ENCODE assay signal across 12 cellular contexts in genomic region chr17:4635823-4636375, GRCh38. TPM values are rescaled to one million over a fixed set of nuclear protein-coding genes. Genes with fewer than 3 reads are reported as not detected.
DNase-seq lines count a peak whose midpoint lies in the region; ATAC-seq and TF ChIP-seq lines count a peak whose summit lies in the region.
"Had no signal": no experiment of that assay in that cellular context is flagged by ENCODE, and none has a peak within 500 bp of the region (broad histone marks: within the 10 kb centered on the region; RNA-seq: fewer than 3 reads in every experiment).

No MANE protein-coding gene starts in this region.

- no peak overlapping the region for H3K14ac ChIP-seq in H9 (ENCODE audit: insufficient read depth, low read length)

- H2BK120ac ChIP-seq in H9 (ENCODE audit: low read depth, low read length, poor library complexity, severe bottlenecking): no peak overlapping the region

- H3K4me3 Mint-ChIP-seq in H9: peak overlapping the region in 1 of 2 experiments; percentile 21; a peak in 1 of 5 replicates
- H3K4me3 Mint-ChIP-seq in naive thymus-derived CD4-positive, alpha-beta T cell: peak overlapping the region in 1 of 10 donors; percentile 2
- H3K4me3 Mint-ChIP-seq in effector memory CD8-positive, alpha-beta T cell: no peak overlapping the region

- TF ChIP-seq CTCF in H9 (conservative IDR thresholded peaks at IDR 0.05) (no peak), OCI-LY3 (IDR thresholded peaks at IDR 0.05; ENCODE audit: low read depth, low read length) (no peak), tibial nerve (IDR thresholded peaks at IDR 0.05) (no peak)

- no peaks in the 10 kb centered on the region for H3K36me3 ChIP-seq in OCI-LY3 (replicated peaks; ENCODE audit: low read depth, low read length)
- H3K36me3 ChIP-seq in naive thymus-derived CD4-positive, alpha-beta T cell (ENCODE audit: control insufficient read depth in 2 of 3, insufficient read depth in 3 of 3, low read length in 3 of 3): no peaks in the 10 kb centered on the region
- no peaks in the 10 kb centered on the region for H3K36me3 ChIP-seq in tibial nerve

- no peaks in the 10 kb centered on the region for H3K79me2 ChIP-seq in H9 (ENCODE audit: insufficient read depth, low read length)
- no peaks in the 10 kb centered on the region for H3K79me2 ChIP-seq in OCI-LY3 (ENCODE audit: low read length)

- no peak overlapping the region for H3K9ac ChIP-seq in H9 (ENCODE audit: extremely low read depth, insufficient read length, low read length)
- peak overlapping the region; percentile 43 for H3K9ac ChIP-seq in OCI-LY3 (ENCODE audit: low read length)
- H3K9ac ChIP-seq: KMS-11 had no signal

- H3K27me3 Mint-ChIP-seq in H9 (ENCODE audit: low read depth): peaks cover 69% of the 10 kb centered on the region
- peaks cover 48 to 72% (median 58%) of the 10 kb centered on the region in 5 donors for H3K27me3 Mint-ChIP-seq in naive thymus-derived CD4-positive, alpha-beta T cell
- peaks cover 60 to 92% of the 10 kb centered on the region in 2 donors for H3K27me3 Mint-ChIP-seq in effector memory CD8-positive, alpha-beta T cell

- no peak overlapping the region for H2BK5ac ChIP-seq in H9 (ENCODE audit: insufficient read length, low read length)

- peaks cover 0 to 6% (median 1%) of the 10 kb centered on the region in 3 experiments; a peak in 2 of 7 replicates for H3K36me3 Mint-ChIP-seq in H9 (ENCODE audit: insufficient read depth in 1 of 3, low read depth in 3 of 3)
- H3K36me3 Mint-ChIP-seq in naive thymus-derived CD4-positive, alpha-beta T cell: peaks cover 0 to 8% (median 0%) of the 10 kb centered on the region in 5 donors
- H3K36me3 Mint-ChIP-seq in effector memory CD8-positive, alpha-beta T cell (ENCODE audit: insufficient read depth): no peaks in the 10 kb centered on the region

- H3K27ac ChIP-seq in H9 (ENCODE audit: insufficient read length, low read depth, low read length): no peak overlapping the region
- H3K27ac ChIP-seq in OCI-LY3 (ENCODE audit: low read length): peak overlapping the region; percentile 50
- H3K27ac ChIP-seq in naive thymus-derived CD4-positive, alpha-beta T cell (ENCODE audit: low read depth, low read length): no peak overlapping the region
- no peak overlapping the region for H3K27ac ChIP-seq in tibial nerve
- H3K27ac ChIP-seq: KMS-11, VCaP had no signal

- CTCF ChIA-PET in naive thymus-derived CD4-positive, alpha-beta T cell (lab: Charles Lee): no interaction called here

- no peaks in the 10 kb centered on the region for H3K9me3 ChIP-seq in H9 (ENCODE audit: control insufficient read depth, low read depth, low read length)
- H3K9me3 ChIP-seq in OCI-LY3 (ENCODE audit: insufficient read depth, low read length): no peaks in the 10 kb centered on the region
- H3K9me3 ChIP-seq in naive thymus-derived CD4-positive, alpha-beta T cell (ENCODE audit: control insufficient read depth in 2 of 3, low read length in 3 of 3): no peaks in the 10 kb centered on the region
- H3K9me3 ChIP-seq in tibial nerve: peaks cover 0 to 2% (median 0%) of the 10 kb centered on the region in 4 donors

- WGBS in H9 (ENCODE audit: extremely low coverage, insufficient read length, low lambda C conversion rate): no CpG with 5 or more reads among the region's 10 CpGs
- 21 to 27% methylated on average over 10 of the region's 10 CpGs for WGBS in tibial nerve, 2 donors

- no peak overlapping the region for H4K91ac ChIP-seq in H9 (ENCODE audit: insufficient read length, low read depth, low read length)

- no peaks in the 10 kb centered on the region for H4K20me1 ChIP-seq in H9 (ENCODE audit: control insufficient read depth, insufficient read depth, insufficient read length)
- H4K20me1 ChIP-seq in OCI-LY3 (ENCODE audit: insufficient read depth, low read length): no peaks in the 10 kb centered on the region

- no peak overlapping the region for H4K8ac ChIP-seq in H9 (replicated peaks; ENCODE audit: insufficient read length, low read depth, low read length)

- H3K4me3 ChIP-seq in OCI-LY3 (ENCODE audit: low read length): peak overlapping the region; percentile 73
- H3K4me3 ChIP-seq in naive thymus-derived CD4-positive, alpha-beta T cell (ENCODE audit: low read length): no peak overlapping the region
- H3K4me3 ChIP-seq in tibial nerve: no peak overlapping the region

- no peak overlapping the region for H2BK15ac ChIP-seq in H9 (ENCODE audit: low read depth, low read length)

- H3K23me2 ChIP-seq in H9 (ENCODE audit: insufficient read length, low read depth, low read length, poor library complexity, severe bottlenecking): peaks cover 4% of the 10 kb centered on the region

- H3K4ac ChIP-seq in H9 (ENCODE audit: low read depth, low read length): no peak overlapping the region

- H3K27ac Mint-ChIP-seq in H9: no peak overlapping the region; a peak in 1 of 7 replicates
- H3K27ac Mint-ChIP-seq in naive thymus-derived CD4-positive, alpha-beta T cell: no peak overlapping the region
- no peak overlapping the region for H3K27ac Mint-ChIP-seq in effector memory CD8-positive, alpha-beta T cell

- H3K4me1 ChIP-seq in H9 (ENCODE audit: insufficient read depth, low read length) (peaks cover 3% of the 10 kb centered on the region; the same call in 1 of the 2 replicates), OCI-LY3 (ENCODE audit: low read length) (peaks cover 29% of the 10 kb centered on the region), tibial nerve (peaks cover 0 to 4% (median 2%) of the 10 kb centered on the region in 4 donors)
- H3K4me1 ChIP-seq in naive thymus-derived CD4-positive, alpha-beta T cell (ENCODE audit: control insufficient read depth in 2 of 2, insufficient read depth in 2 of 2, low read length in 2 of 2): no peaks in the 10 kb centered on the region

- H3K23ac ChIP-seq in H9 (ENCODE audit: insufficient read length, low read depth, low read length): no peak overlapping the region

- no peak for TF ChIP-seq POLR2A in tibial nerve (IDR thresholded peaks at IDR 0.05)

- no peak overlapping the region for H2AK5ac ChIP-seq in H9 (ENCODE audit: insufficient read length, low read length)

- DNase-seq in SHP77 (lab: John Stamatoyannopoulos, UW) (peak; percentile 34 to 53), SHP77 treated with DMSO at 0.1 percent for 48 hours (lab: John Stamatoyannopoulos, UW) (no peak), H9 (peak; percentile 41), tibial nerve (ENCODE audit: low spot score in 2 of 2) (no peak), SW480 (ENCODE audit: low spot score) (no peak)
- DNase-seq in naive thymus-derived CD4-positive, alpha-beta T cell: peak in 1 of 9 donors; percentile 28
- DNase-seq in effector memory CD8-positive, alpha-beta T cell: no peak
- DNase-seq: ACHN; stimulated activated naive CD4-positive, alpha-beta T cell treated with Interleukin-2 at 50 U/mL for 16 hours had no signal

- no peak overlapping the region for H3T11ph ChIP-seq in H9 (ENCODE audit: low read length)

- H2BK20ac ChIP-seq in H9 (ENCODE audit: low read depth, low read length, poor library complexity, severe bottlenecking): no peak overlapping the region

- H4K5ac ChIP-seq in H9 (ENCODE audit: insufficient read length, low read depth, low read length): no peak overlapping the region

- no peak overlapping the region for H2BK12ac ChIP-seq in H9 (ENCODE audit: insufficient read length, low read depth, low read length)

- ATAC-seq in naive thymus-derived CD4-positive, alpha-beta T cell: peak; percentile 50
- no peak for ATAC-seq in effector memory CD8-positive, alpha-beta T cell (replicated peaks)

- TF ChIP-seq EP300 in tibial nerve (IDR thresholded peaks at IDR 0.05): no peak

- no peak overlapping the region for H2AFZ ChIP-seq in H9 (ENCODE audit: low read length)
- peak overlapping the region; percentile 67; the same call in 1 of the 2 replicates for H2AFZ ChIP-seq in OCI-LY3 (ENCODE audit: low read depth, low read length)

- H3K9me3 Mint-ChIP-seq in H9: peaks cover 0 to 5% of the 10 kb centered on the region in 2 experiments; a peak in 2 of 5 replicates
- peaks cover 0 to 7% (median 0%) of the 10 kb centered on the region in 11 donors for H3K9me3 Mint-ChIP-seq in naive thymus-derived CD4-positive, alpha-beta T cell
- H3K9me3 Mint-ChIP-seq in effector memory CD8-positive, alpha-beta T cell: no peaks in the 10 kb centered on the region

- H3K79me1 ChIP-seq in H9 (ENCODE audit: insufficient read depth, low read depth, low read length, poor library complexity, severe bottlenecking): no peaks in the 10 kb centered on the region

- POLR2A ChIA-PET in naive thymus-derived CD4-positive, alpha-beta T cell (lab: Charles Lee): no interaction called here

- H3K27me3 ChIP-seq in H9 (ENCODE audit: insufficient read depth, low read length) (peaks cover 8% of the 10 kb centered on the region; the same call in 1 of the 2 replicates), OCI-LY3 (ENCODE audit: low read depth, low read length) (no peaks in the 10 kb centered on the region), tibial nerve (peaks cover 0 to 52% of the 10 kb centered on the region in 2 donors)
- peaks cover 0 to 9% of the 10 kb centered on the region in 2 donors for H3K27me3 ChIP-seq in naive thymus-derived CD4-positive, alpha-beta T cell (ENCODE audit: control insufficient read depth in 2 of 2, insufficient read depth in 2 of 2, low read length in 2 of 2)

- no peak overlapping the region for H3K18ac ChIP-seq in H9 (ENCODE audit: insufficient read length, low read depth, low read length)

- H3K56ac ChIP-seq in H9 (ENCODE audit: insufficient read length, low read depth, low read length): no peak overlapping the region

- H3K4me2 ChIP-seq in H9 (ENCODE audit: insufficient read depth, insufficient read length, low read length): peak overlapping the region; percentile 30
- peak overlapping the region; percentile 97 for H3K4me2 ChIP-seq in OCI-LY3 (ENCODE audit: low read length)
- H3K4me2 ChIP-seq: KMS-11 had no signal

- intact Hi-C loops in naive thymus-derived CD4-positive, alpha-beta T cell (cut with micrococcal nuclease): no loop called here

- H3K4me1 Mint-ChIP-seq in H9: peaks cover 44 to 47% of the 10 kb centered on the region in 2 experiments
- peaks cover 2 to 24% (median 18%) of the 10 kb centered on the region in 7 donors for H3K4me1 Mint-ChIP-seq in naive thymus-derived CD4-positive, alpha-beta T cell
- peaks cover 6 to 13% of the 10 kb centered on the region in 2 donors for H3K4me1 Mint-ChIP-seq in effector memory CD8-positive, alpha-beta T cell (ENCODE audit: low read depth in 2 of 2)

RNA-seq across cellular contexts. Expression of gene ALOX15, which starts 5.6 kb away (rescaled TPM):
- total RNA-seq in H9 (2021) (0.31 and 0.39 TPM in 2 replicates), tibial nerve (not detected)
- under 1 TPM in 3 of 5 experiments, not detected in 2; 0.44 to 0.60 (median 0.50) TPM for total RNA-seq in naive thymus-derived CD4-positive, alpha-beta T cell
- not detected for polyA plus RNA-seq in naive thymus-derived CD4-positive, alpha-beta T cell

RNA-seq across cellular contexts. Expression of gene SMTNL2, which starts 51.6 kb away (rescaled TPM):
- total RNA-seq in H9 (2021) (0.77 and 1.6 TPM in 2 replicates), tibial nerve (1 to 10 TPM; 1.5 to 8.2 (median 4.4) TPM)
- total RNA-seq in naive thymus-derived CD4-positive, alpha-beta T cell: not detected
- polyA plus RNA-seq in naive thymus-derived CD4-positive, alpha-beta T cell: not detected

Comparison
In these comparisons a context has a peak if more than half of its experiments do, and no peak if none do; other contexts are left out.
1. DNase-seq: peak in SHP77 (2 of 2) and H9 (single experiment); none in SHP77 treated with DMSO at 0.1 percent for 48 hours (single experiment), tibial nerve (0 of 2), effector memory CD8-positive, alpha-beta T cell (0 of 3) and SW480 (single experiment).